In the genomic region with DNA sequence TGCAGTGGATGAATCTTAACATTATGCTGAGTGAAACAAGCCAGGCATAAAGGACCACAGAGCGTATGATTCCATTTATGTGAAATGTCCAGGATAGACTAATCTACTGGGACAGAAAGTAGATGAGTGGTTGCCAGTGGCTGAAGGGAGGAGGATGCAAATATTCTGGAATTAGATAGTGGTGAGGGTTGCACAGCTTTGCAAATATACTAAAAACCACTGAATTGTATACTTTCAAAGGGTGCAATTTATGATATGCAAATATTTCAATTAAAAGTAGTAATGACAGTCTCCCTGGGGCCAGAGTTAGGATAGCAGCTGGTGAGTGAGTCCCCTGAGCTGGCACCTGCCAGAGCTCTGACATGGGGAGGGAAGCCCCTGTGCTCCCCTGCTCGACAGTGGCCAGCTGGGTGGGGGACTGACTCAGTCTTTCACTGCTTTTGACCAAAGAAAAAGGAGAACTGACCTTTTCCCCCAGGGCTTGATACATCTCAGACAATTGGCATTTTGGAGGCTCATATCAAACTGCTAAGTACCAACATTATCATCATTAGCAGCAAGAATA, we compare ENCODE assay signal across 1 cellular context.
TF ChIP-seq lines count a peak whose summit lies in the region.

No MANE protein-coding gene starts in this region.

TF ChIP-seq in liver, 16 proteins besides CTCF, POLR2A, EP300 and RAD21 (continued from another document):
- no peak for TF ChIP-seq REST (IDR thresholded peaks at IDR 0.05)
- no peak for TF ChIP-seq YY1 (IDR thresholded peaks at IDR 0.05)
- TF ChIP-seq HNF4A (conservative IDR thresholded peaks at IDR 0.05), result no peak
- TF ChIP-seq HNF4G (IDR thresholded peaks at IDR 0.05), result no peak
- no peak for TF ChIP-seq GABPA (IDR thresholded peaks at IDR 0.05 in 1 of 2, conservative IDR thresholded peaks at IDR 0.05 in 1 of 2)
- no peak for TF ChIP-seq NR2F2 (IDR thresholded peaks at IDR 0.05)
- TF ChIP-seq MAX (IDR thresholded peaks at IDR 0.05), result no peak
- no peak for TF ChIP-seq TAF1 (conservative IDR thresholded peaks at IDR 0.05)
- no peak for TF ChIP-seq SP1 (IDR thresholded peaks at IDR 0.05)
- TF ChIP-seq FOXA2 (IDR thresholded peaks at IDR 0.05), result no peak
- TF ChIP-seq JUND (IDR thresholded peaks at IDR 0.05), result no peak
- TF ChIP-seq FOXA1 (IDR thresholded peaks at IDR 0.05), result no peak
